ENCODE assay signal across 34 cellular contexts in the genomic region with DNA sequence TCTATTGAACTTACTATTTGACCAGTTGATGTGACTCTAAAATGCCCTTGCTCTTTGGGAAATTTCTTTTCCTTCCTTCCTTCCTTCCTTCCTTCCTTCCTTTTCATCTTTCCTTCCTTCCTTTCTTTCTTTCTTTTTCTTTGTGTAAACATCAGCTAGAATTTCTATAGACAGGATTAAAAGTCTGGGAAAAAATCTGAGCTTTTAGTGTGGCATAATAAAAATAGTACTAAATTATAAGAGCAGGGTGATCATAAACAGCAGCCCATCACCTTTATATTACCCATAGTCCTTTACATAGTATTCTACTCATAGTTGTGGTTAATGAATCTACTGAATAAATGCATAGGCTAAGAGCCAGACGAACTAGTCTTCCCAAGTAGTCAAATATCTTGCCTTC.
"Had no signal": no experiment of that assay in that cellular context is flagged by ENCODE, and none has a peak within 500 bp of the region (broad histone marks: within the 10 kb centered on the region; RNA-seq: fewer than 3 reads in every experiment).

No MANE protein-coding gene starts in this region.

- H3K27me3 ChIP-seq: MG63 had no signal

- H3K4me3 ChIP-seq: MG63 had no signal

- H3K36me3 ChIP-seq: MG63 had no signal

- H3K9me3 ChIP-seq: MG63 had no signal

- DNase-seq: Karpas-422, Kasumi-1, MG63, MM.1S, MV-4-11, NCI-H1048, NCI-H1092, NCI-H1092 treated with DMSO at 0.1 percent for 48 hours, NCI-H1105, NCI-H1417, NCI-H1417 treated with DMSO at 0.1 percent for 48 hours, NCI-H1436, NCI-H1436 treated with DMSO at 0.1 percent for 48 hours, NCI-H146, NCI-H1694, NCI-H1694 treated with DMSO at 0.1 percent for 48 hours, NCI-H187, NCI-H187 treated with DMSO at 0.1 percent for 48 hours, NCI-H1930, NCI-H2029, NCI-H2029 treated with DMSO at 0.1 percent for 48 hours, NCI-H2081, NCI-H2081 treated with DMSO at 0.1 percent for 48 hours, NCI-H2107, NCI-H2171, NCI-H2171 treated with DMSO at 0.1 percent for 48 hours, NCI-H2227 treated with DMSO at 0.1 percent for 48 hours, NCI-H226, NCI-H345, NCI-H446, NCI-H446 treated with DMSO at 0.1 percent for 48 hours, NCI-H510A, NCI-H510A treated with DMSO at 0.1 percent for 48 hours, NCI-H524 had no signal
